Comparison of ENCODE assay signal across 8 cellular contexts in genomic region chr4:112031712-112032328, GRCh38.
A peak's percentile ranks its signal among the peaks of the same experiment; 100 is the strongest.
DNase-seq lines count a peak whose midpoint lies in the region; ATAC-seq and TF ChIP-seq lines count a peak whose summit lies in the region.

No MANE protein-coding gene starts in this region.

- intact Hi-C loops in activated CD4-positive, alpha-beta T cell treated with anti-CD3 and anti-CD28 coated beads, Interleukin-2, amount 10 ng/mL, durations not matched to agents 24 days and 14 days (cut with micrococcal nuclease), result no loop called here

- no peaks in the 10 kb centered on the region for H3K9me3 Mint-ChIP-seq in activated CD4-positive, alpha-beta T cell treated with anti-CD3 and anti-CD28 coated beads, Interleukin-2, amount 10 ng/mL, durations not matched to agents 24 days and 14 days

- H3K9me3 ChIP-seq in Loucy (ENCODE audit: insufficient read depth, low read depth, low read length) (no peaks in the 10 kb centered on the region), hepatocyte (ENCODE audit: low read depth) (no peaks in the 10 kb centered on the region), tibial nerve (no peaks in the 10 kb centered on the region)

- no peaks in the 10 kb centered on the region for H3K4me1 Mint-ChIP-seq in activated CD4-positive, alpha-beta T cell treated with anti-CD3 and anti-CD28 coated beads, Interleukin-2, amount 10 ng/mL, durations not matched to agents 24 days and 14 days

- no peaks in the 10 kb centered on the region for H3K36me3 Mint-ChIP-seq in activated CD4-positive, alpha-beta T cell treated with anti-CD3 and anti-CD28 coated beads, Interleukin-2, amount 10 ng/mL, durations not matched to agents 24 days and 14 days (ENCODE audit: low read depth)

- no peak overlapping the region for H3K27ac ChIP-seq in VCaP
- no peak overlapping the region for H3K27ac ChIP-seq in hepatocyte
- H3K27ac ChIP-seq in tibial nerve, result no peak overlapping the region

- peaks cover 15% of the 10 kb centered on the region for H3K27me3 Mint-ChIP-seq in activated CD4-positive, alpha-beta T cell treated with anti-CD3 and anti-CD28 coated beads, Interleukin-2, amount 10 ng/mL, durations not matched to agents 24 days and 14 days

- ATAC-seq in GM21786 (IDR thresholded peaks at IDR 0.05; ENCODE audit: unreplicated experiment), result peak; percentile 81

- H2AFZ ChIP-seq in Loucy (ENCODE audit: low read length) (0 out of 2 replicates have a peak overlapping the region, but pooled peaks have one; percentile 15), hepatocyte (no peak overlapping the region)

- TF ChIP-seq POLR2A in tibial nerve (IDR thresholded peaks at IDR 0.05), result no peak

- WGBS in hepatocyte (ENCODE audit: low lambda C conversion rate, missing lambda C conversion rate), result 10% methylated on average over 6 of the region's 6 CpGs
- WGBS in tibial nerve, 2 donors, result 13 to 21% methylated on average over 6 of the region's 6 CpGs

- no peak overlapping the region for H3K4me3 Mint-ChIP-seq in activated CD4-positive, alpha-beta T cell treated with anti-CD3 and anti-CD28 coated beads, Interleukin-2, amount 10 ng/mL, durations not matched to agents 24 days and 14 days

- no peak overlapping the region for H3K9ac ChIP-seq in Loucy (ENCODE audit: low read depth, low read length, poor library complexity, severe bottlenecking)

- H3K4me3 ChIP-seq in Loucy (ENCODE audit: low read length, poor library complexity, severe bottlenecking) (no peak overlapping the region), hepatocyte (no peak overlapping the region), tibial nerve (no peak overlapping the region)

- H3K4me1 ChIP-seq in Loucy (ENCODE audit: insufficient read depth, low read length, poor library complexity, severe bottlenecking) (peaks cover 8% of the 10 kb centered on the region), hepatocyte (ENCODE audit: insufficient read depth) (no peaks in the 10 kb centered on the region), tibial nerve (no peaks in the 10 kb centered on the region)

- no peak overlapping the region for H3K4me2 ChIP-seq in Loucy (ENCODE audit: low read depth, low read length, poor library complexity, severe bottlenecking)
- H3K4me2 ChIP-seq in hepatocyte, result peak overlapping the region; percentile 4

- no peaks in the 10 kb centered on the region for H4K20me1 ChIP-seq in Loucy (ENCODE audit: insufficient read depth, low read length, poor library complexity, severe bottlenecking)
- no peaks in the 10 kb centered on the region for H4K20me1 ChIP-seq in hepatocyte (ENCODE audit: insufficient read depth, poor library complexity, severe bottlenecking)

- H3K27me3 ChIP-seq in Loucy (ENCODE audit: insufficient read depth, low read length, poor library complexity, severe bottlenecking) (no peaks in the 10 kb centered on the region), hepatocyte (no peaks in the 10 kb centered on the region), tibial nerve (no peaks in the 10 kb centered on the region)

- H3K79me2 ChIP-seq in Loucy (ENCODE audit: insufficient read depth, low read length) (no peaks in the 10 kb centered on the region), hepatocyte (no peaks in the 10 kb centered on the region)

- H3K36me3 ChIP-seq in Loucy (ENCODE audit: insufficient read depth, low read length) (no peaks in the 10 kb centered on the region), hepatocyte (replicated peaks; ENCODE audit: insufficient read depth, low read depth) (no peaks in the 10 kb centered on the region), tibial nerve (no peaks in the 10 kb centered on the region)

- no peaks in the 10 kb centered on the region for H3F3A ChIP-seq in Loucy (ENCODE audit: low read depth)

- TF ChIP-seq EP300 in tibial nerve (IDR thresholded peaks at IDR 0.05), result no peak

- TF ChIP-seq CTCF in Loucy (conservative IDR thresholded peaks at IDR 0.05; ENCODE audit: low read length) (peak; percentile 91), VCaP (conservative IDR thresholded peaks at IDR 0.05) (peak; percentile 79), hepatocyte (IDR thresholded peaks at IDR 0.05; ENCODE audit: poor library complexity) (peak; percentile 85), tibial nerve (IDR thresholded peaks at IDR 0.05) (peak; percentile 47 to 63 (median 59))

- H3K27ac Mint-ChIP-seq in activated CD4-positive, alpha-beta T cell treated with anti-CD3 and anti-CD28 coated beads, Interleukin-2, amount 10 ng/mL, durations not matched to agents 24 days and 14 days, result no peak overlapping the region

- peak; percentile 61 for DNase-seq in activated CD4-positive, alpha-beta T cell treated with anti-CD3 and anti-CD28 coated beads, Interleukin-2, amount 10 ng/mL, durations not matched to agents 24 days and 14 days
- no peak for DNase-seq in activated CD4-positive, alpha-beta T cell treated with anti-CD3 and anti-CD28 coated beads for 4 hours
- DNase-seq in hepatocyte (ENCODE audit: low spot score) (peak; percentile 80), tibial nerve (ENCODE audit: low spot score in 2 of 2) (peak in 1 of 2 donors; percentile 40)
- no peak for DNase-seq in activated CD4-positive, CD25-positive, alpha-beta regulatory T cell (lab: John Stamatoyannopoulos, UW)

- H3K9me2 ChIP-seq in Loucy (replicated peaks; ENCODE audit: low read depth, low read length) (no peaks in the 10 kb centered on the region), hepatocyte (replicated peaks; ENCODE audit: insufficient read depth) (no peaks in the 10 kb centered on the region)

Comparison
In these comparisons a context has a peak if more than half of its experiments do, and no peak if none do; other contexts are left out.
1. DNase-seq: peak in activated CD4-positive, alpha-beta T cell treated with anti-CD3 and anti-CD28 coated beads, Interleukin-2, amount 10 ng/mL, durations not matched to agents 24 days and 14 days (single experiment) and hepatocyte (single experiment); none in activated CD4-positive, alpha-beta T cell treated with anti-CD3 and anti-CD28 coated beads for 4 hours (0 of 2) and activated CD4-positive, CD25-positive, alpha-beta regulatory T cell (0 of 4).
2. Peak in every context shown above with its lines, with median percentiles within 50 percentile points of each other: CTCF ChIP-seq.